Comparison of ENCODE assay signal across 22 cellular contexts in the genomic region with DNA sequence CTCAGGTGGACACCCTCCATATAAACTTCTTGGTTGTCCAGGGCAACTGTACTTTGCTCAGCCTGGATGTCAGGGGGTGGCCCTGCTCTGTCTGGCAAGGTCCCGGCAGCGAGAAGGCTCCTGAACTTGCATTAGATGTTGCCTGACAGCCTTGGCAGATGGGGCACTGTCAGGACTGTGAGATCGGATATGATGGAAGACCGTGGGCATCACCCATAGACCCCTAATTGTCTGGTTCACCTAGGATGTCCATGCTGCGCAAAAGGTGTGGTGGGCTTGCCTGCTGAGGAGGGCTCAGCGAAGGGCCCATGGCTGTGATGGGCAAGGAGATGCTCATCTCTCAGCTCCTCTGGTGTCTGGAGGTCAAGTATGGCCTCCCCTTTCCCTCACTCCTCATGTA.
A peak's percentile ranks its signal among the peaks of the same experiment; 100 is the strongest.
DNase-seq lines count a peak whose midpoint lies in the region; ATAC-seq, FAIRE-seq and TF ChIP-seq lines count a peak whose summit lies in the region.
"Had no signal": no experiment of that assay in that cellular context is flagged by ENCODE, and none has a peak within 500 bp of the region (broad histone marks: within the 10 kb centered on the region; RNA-seq: fewer than 3 reads in every experiment).

No MANE protein-coding gene starts in this region.

- no peak for TF ChIP-seq RAD21 in H1 (IDR thresholded peaks at IDR 0.05 in 1 of 2, conservative IDR thresholded peaks at IDR 0.05 in 1 of 2; ENCODE audit: low read depth in 2 of 2, low read length in 2 of 2)

- H3K14ac ChIP-seq in H1 (ENCODE audit: insufficient read length): no peak overlapping the region

- H3K23me2 ChIP-seq in H1 (ENCODE audit: low read depth, low read length): no peaks in the 10 kb centered on the region

- no peak overlapping the region for H3K27ac Mint-ChIP-seq in activated naive CD8-positive, alpha-beta T cell treated with anti-CD3 and anti-CD28 coated beads, Interleukin-2, amount 50 U/mL, for 24 hours
- H3K27ac Mint-ChIP-seq in activated naive CD8-positive, alpha-beta T cell treated with anti-CD3 and anti-CD28 coated beads for 36 hours: no peak overlapping the region
- H3K27ac Mint-ChIP-seq in stimulated activated memory B cell treated with anti-CD40 and anti-IgM and Interleukin-4, amounts not matched to agents 10 μg/mL and 1 μg/mL and 100 μg/mL, for 72 hours: no peak overlapping the region
- H3K27ac Mint-ChIP-seq in effector memory CD8-positive, alpha-beta T cell: no peak overlapping the region
- H3K27ac Mint-ChIP-seq: B cell; CD4-positive, alpha-beta T cell; CD8-positive, alpha-beta T cell had no signal

- no peak overlapping the region for H3K4me3 ChIP-seq in H1 (ENCODE audit: extremely low read depth in 1 of 4, insufficient read depth in 2 of 4, low read depth in 3 of 4, low read length in 4 of 4)
- H3K4me3 ChIP-seq: A549; BLaER1 treated with 17β-estradiol and CSF1 and Interleukin-3, amounts not matched to agents 10 nM and 100 nM had no signal

- H3K9ac ChIP-seq in H1 (replicated peaks in 1 of 4; ENCODE audit: extremely low read depth in 1 of 4, low read depth in 3 of 4, low read length in 3 of 4): no peak overlapping the region
- H3K9ac ChIP-seq: BLaER1 treated with 17β-estradiol and CSF1 and Interleukin-3, amounts not matched to agents 10 nM and 100 nM had no signal

- no peak for TF ChIP-seq CTCF in H1 (IDR thresholded peaks at IDR 0.05; ENCODE audit: control extremely low read depth in 1 of 3, insufficient read depth in 1 of 3, low read depth in 1 of 3, low read length in 3 of 3)

- no peak overlapping the region for H2AFZ ChIP-seq in H1 (ENCODE audit: low read length)

- H4K8ac ChIP-seq in H1 (ENCODE audit: extremely low read depth, insufficient read depth, low read length): peak overlapping the region; percentile 57; the same call in 1 of the 2 replicates

- H3K4me1 Mint-ChIP-seq in activated naive CD8-positive, alpha-beta T cell treated with anti-CD3 and anti-CD28 coated beads, Interleukin-2, amount 50 U/mL, for 24 hours: no peaks in the 10 kb centered on the region
- H3K4me1 Mint-ChIP-seq in activated naive CD8-positive, alpha-beta T cell treated with anti-CD3 and anti-CD28 coated beads for 36 hours: no peaks in the 10 kb centered on the region
- H3K4me1 Mint-ChIP-seq in stimulated activated memory B cell treated with anti-CD40 and anti-IgM and Interleukin-4, amounts not matched to agents 10 μg/mL and 1 μg/mL and 100 μg/mL, for 72 hours: no peaks in the 10 kb centered on the region
- H3K4me1 Mint-ChIP-seq in effector memory CD8-positive, alpha-beta T cell (ENCODE audit: low read depth in 2 of 2): no peaks in the 10 kb centered on the region
- H3K4me1 Mint-ChIP-seq: B cell had no signal

- 92% methylated on average over 6 of the region's 6 CpGs; no CpG with 5 or more reads in 1 of the 2 experiments for WGBS in H1 (ENCODE audit: extremely low coverage in 1 of 2, insufficient coverage in 1 of 2, insufficient read length in 1 of 2, insufficient replicate concordance in 2 of 2, low coverage in 1 of 2, low lambda C conversion rate in 2 of 2, missing lambda C conversion rate in 1 of 2), 2 experiments

- peak; percentile 16 for ATAC-seq in activated naive CD8-positive, alpha-beta T cell treated with anti-CD3 and anti-CD28 coated beads, Interleukin-2, amount 50 U/mL, for 24 hours
- peak; percentile 31 for ATAC-seq in stimulated activated memory B cell treated with anti-CD40 and anti-IgM and Interleukin-4, amounts not matched to agents 10 μg/mL and 1 μg/mL and 100 μg/mL, for 72 hours
- no peak for ATAC-seq in effector memory CD8-positive, alpha-beta T cell (replicated peaks)
- ATAC-seq: A549; CD8-positive, alpha-beta T cell had no signal

- H4K5ac ChIP-seq in H1 (ENCODE audit: insufficient read length, low read depth, low read length): no peak overlapping the region

- H3K23ac ChIP-seq in H1 (ENCODE audit: insufficient read length): no peak overlapping the region

- H3K27ac ChIP-seq in H1 (ENCODE audit: low read depth, low read length): no peak overlapping the region
- H3K27ac ChIP-seq: 22Rv1; A549; BLaER1 treated with 17β-estradiol and CSF1 and Interleukin-3, amounts not matched to agents 10 nM and 100 nM; C4-2B had no signal

- no peak for FAIRE-seq in H1 (lab: Jason Lieb, UNC)
- FAIRE-seq: A549, D721Med, G401.6, GM12891 had no signal

- no peaks in the 10 kb centered on the region; a peak in 1 of 7 replicates for H3K27me3 ChIP-seq in H1 (replicated peaks in 1 of 4; ENCODE audit: control insufficient read depth in 3 of 4, extremely low read depth in 1 of 4, insufficient read depth in 3 of 4, low read length in 3 of 4)
- H3K27me3 ChIP-seq: BLaER1 treated with 17β-estradiol and CSF1 and Interleukin-3, amounts not matched to agents 10 nM and 100 nM had no signal

- no peaks in the 10 kb centered on the region for H3K79me2 ChIP-seq in H1 (ENCODE audit: control insufficient read depth in 1 of 2, insufficient read depth in 2 of 2, low read length in 2 of 2)

- H2AK5ac ChIP-seq in H1 (ENCODE audit: low read depth, low read length): no peak overlapping the region

- POLR2A ChIA-PET in H1 (lab: Charles Lee; ENCODE audit: partially characterized antibody): no interaction called here

- H2BK12ac ChIP-seq in H1 (ENCODE audit: low read depth, low read length): no peak overlapping the region

- no peak overlapping the region for H2BK5ac ChIP-seq in H1 (ENCODE audit: low read depth, low read length)

- H3K4me3 Mint-ChIP-seq in activated naive CD8-positive, alpha-beta T cell treated with anti-CD3 and anti-CD28 coated beads, Interleukin-2, amount 50 U/mL, for 24 hours: no peak overlapping the region
- no peak overlapping the region for H3K4me3 Mint-ChIP-seq in activated naive CD8-positive, alpha-beta T cell treated with anti-CD3 and anti-CD28 coated beads for 36 hours
- H3K4me3 Mint-ChIP-seq in stimulated activated memory B cell treated with anti-CD40 and anti-IgM and Interleukin-4, amounts not matched to agents 10 μg/mL and 1 μg/mL and 100 μg/mL, for 72 hours: no peak overlapping the region
- no peak overlapping the region for H3K4me3 Mint-ChIP-seq in effector memory CD8-positive, alpha-beta T cell
- H3K4me3 Mint-ChIP-seq: B cell; CD4-positive, alpha-beta T cell; CD8-positive, alpha-beta T cell had no signal

- no peak overlapping the region for H2BK15ac ChIP-seq in H1 (ENCODE audit: low read length)

- no peaks in the 10 kb centered on the region for H4K20me1 ChIP-seq in H1 (replicated peaks in 1 of 2; ENCODE audit: control insufficient read depth in 1 of 2, insufficient read depth in 2 of 2, low read length in 2 of 2)
- H4K20me1 ChIP-seq: BLaER1 treated with 17β-estradiol and CSF1 and Interleukin-3, amounts not matched to agents 10 nM and 100 nM had no signal

- no peak for DNase-seq in activated naive CD8-positive, alpha-beta T cell treated with anti-CD3 and anti-CD28 coated beads, Interleukin-2, amount 50 U/mL, for 24 hours
- DNase-seq in activated naive CD8-positive, alpha-beta T cell treated with anti-CD3 and anti-CD28 coated beads for 36 hours: no peak
- DNase-seq in H1 (ENCODE audit: low read depth in 1 of 2, low spot score in 2 of 2): no peak
- peak; percentile 69 for DNase-seq in posterior vena cava (ENCODE audit: low spot score)
- DNase-seq in effector memory CD8-positive, alpha-beta T cell: no peak
- DNase-seq in cerebellum (ENCODE audit: low spot score): no peak
- DNase-seq: AML-193; Caco-2; Calu3; CD4-positive, alpha-beta T cell; CD8-positive, alpha-beta T cell; DMS79 treated with DMSO at 0.1 percent for 48 hours; GF-D8 had no signal

- no peak overlapping the region for H4K91ac ChIP-seq in H1 (replicated peaks; ENCODE audit: insufficient read length, low read length)

- no peak for TF ChIP-seq EP300 in H1 (IDR thresholded peaks at IDR 0.05; ENCODE audit: borderline replicate concordance in 1 of 2, low read depth in 2 of 2, low read length in 2 of 2)

- no peak overlapping the region for H3K4ac ChIP-seq in H1 (replicated peaks; ENCODE audit: insufficient read length, low read depth, low read length)

- H3K27me3 Mint-ChIP-seq in activated naive CD8-positive, alpha-beta T cell treated with anti-CD3 and anti-CD28 coated beads, Interleukin-2, amount 50 U/mL, for 24 hours: peaks cover 2% of the 10 kb centered on the region
- no peaks in the 10 kb centered on the region for H3K27me3 Mint-ChIP-seq in activated naive CD8-positive, alpha-beta T cell treated with anti-CD3 and anti-CD28 coated beads for 36 hours
- peaks cover 26% of the 10 kb centered on the region for H3K27me3 Mint-ChIP-seq in stimulated activated memory B cell treated with anti-CD40 and anti-IgM and Interleukin-4, amounts not matched to agents 10 μg/mL and 1 μg/mL and 100 μg/mL, for 72 hours
- H3K27me3 Mint-ChIP-seq in effector memory CD8-positive, alpha-beta T cell: peaks cover 20 to 45% of the 10 kb centered on the region in 2 donors

- no peak overlapping the region for H3K4me2 ChIP-seq in H1 (ENCODE audit: insufficient read depth in 1 of 2, low read depth in 2 of 2, low read length in 2 of 2)
- H3K4me2 ChIP-seq: A549; BLaER1 treated with 17β-estradiol and CSF1 and Interleukin-3, amounts not matched to agents 10 nM and 100 nM had no signal

- no peaks in the 10 kb centered on the region for H3K9me3 ChIP-seq in H1 (ENCODE audit: insufficient read depth in 2 of 2, low read depth in 1 of 2, low read length in 1 of 2)
- H3K9me3 ChIP-seq: Caco-2 had no signal

- no peaks in the 10 kb centered on the region for H3K4me1 ChIP-seq in H1 (replicated peaks in 1 of 4; ENCODE audit: control insufficient read depth in 3 of 4, insufficient read depth in 4 of 4, low read length in 3 of 4)
- H3K4me1 ChIP-seq: A549; BLaER1 treated with 17β-estradiol and CSF1 and Interleukin-3, amounts not matched to agents 10 nM and 100 nM; Caco-2 had no signal

- H2BK120ac ChIP-seq in H1 (replicated peaks; ENCODE audit: low read depth, low read length): no peak overlapping the region

- H2BK20ac ChIP-seq in H1 (ENCODE audit: low read length): no peak overlapping the region

- no peaks in the 10 kb centered on the region for H3K79me1 ChIP-seq in H1 (ENCODE audit: low read depth, low read length)

- no peaks in the 10 kb centered on the region for H3K9me3 Mint-ChIP-seq in activated naive CD8-positive, alpha-beta T cell treated with anti-CD3 and anti-CD28 coated beads, Interleukin-2, amount 50 U/mL, for 24 hours
- H3K9me3 Mint-ChIP-seq in activated naive CD8-positive, alpha-beta T cell treated with anti-CD3 and anti-CD28 coated beads for 36 hours: no peaks in the 10 kb centered on the region
- H3K9me3 Mint-ChIP-seq in stimulated activated memory B cell treated with anti-CD40 and anti-IgM and Interleukin-4, amounts not matched to agents 10 μg/mL and 1 μg/mL and 100 μg/mL, for 72 hours: no peaks in the 10 kb centered on the region
- H3K9me3 Mint-ChIP-seq in effector memory CD8-positive, alpha-beta T cell: no peaks in the 10 kb centered on the region
- H3K9me3 Mint-ChIP-seq: CD4-positive, alpha-beta T cell had no signal

- intact Hi-C loops in posterior vena cava (cut with DNase I): no loop called here

- H3K36me3 ChIP-seq in H1 (ENCODE audit: control insufficient read depth in 2 of 4, insufficient read depth in 4 of 4, low read length in 3 of 4): no peaks in the 10 kb centered on the region
- H3K36me3 ChIP-seq: BLaER1 treated with 17β-estradiol and CSF1 and Interleukin-3, amounts not matched to agents 10 nM and 100 nM had no signal

- H3K18ac ChIP-seq in H1 (ENCODE audit: extremely low read depth, low read length): no peak overlapping the region

- CTCF ChIA-PET in H1 (lab: Charles Lee; ENCODE audit: partially characterized antibody): interaction anchor here (0.6 to 2.3 kb wide), 5 partner anchors 9 to 529 kb away, joined by 3 to 11 read pairs (median 3); no protein-coding TSS in a partner anchor

- TF ChIP-seq POLR2A in H1 (IDR thresholded peaks at IDR 0.05; ENCODE audit: control extremely low read depth in 1 of 2, low read depth in 2 of 2, low read length in 2 of 2): no peak

- H3K56ac ChIP-seq in H1 (replicated peaks; ENCODE audit: insufficient read length, low read depth, low read length): no peak overlapping the region

- H3K36me3 Mint-ChIP-seq in activated naive CD8-positive, alpha-beta T cell treated with anti-CD3 and anti-CD28 coated beads, Interleukin-2, amount 50 U/mL, for 24 hours (ENCODE audit: low read depth): no peaks in the 10 kb centered on the region
- H3K36me3 Mint-ChIP-seq in activated naive CD8-positive, alpha-beta T cell treated with anti-CD3 and anti-CD28 coated beads for 36 hours: no peaks in the 10 kb centered on the region
- no peaks in the 10 kb centered on the region for H3K36me3 Mint-ChIP-seq in stimulated activated memory B cell treated with anti-CD40 and anti-IgM and Interleukin-4, amounts not matched to agents 10 μg/mL and 1 μg/mL and 100 μg/mL, for 72 hours
- H3K36me3 Mint-ChIP-seq in effector memory CD8-positive, alpha-beta T cell (ENCODE audit: insufficient read depth): no peaks in the 10 kb centered on the region
- H3K36me3 Mint-ChIP-seq: CD8-positive, alpha-beta T cell had no signal
